Comparison of ENCODE assay signal across 5 cellular contexts in the genomic region with DNA sequence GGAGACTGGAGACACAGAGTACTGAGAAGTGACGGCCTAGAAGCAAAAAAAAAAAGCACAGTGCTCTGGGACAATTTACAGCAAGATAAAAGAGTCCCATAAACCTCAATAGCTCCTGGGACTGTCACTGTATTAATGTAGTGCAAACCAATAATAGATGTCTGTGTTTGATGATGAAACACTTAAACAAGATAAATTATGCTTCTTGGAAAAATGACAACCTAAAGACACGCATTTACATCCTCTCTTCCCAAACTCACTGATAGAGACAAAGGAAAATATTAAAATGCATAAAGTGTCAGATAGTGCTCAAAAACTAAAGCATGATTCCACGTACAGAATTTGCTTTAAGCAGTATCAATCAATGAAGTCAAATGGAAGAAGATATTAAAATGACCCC.
"Had no signal": no experiment of that assay in that cellular context is flagged by ENCODE, and none has a peak within 500 bp of the region (broad histone marks: within the 10 kb centered on the region; RNA-seq: fewer than 3 reads in every experiment).

No MANE protein-coding gene starts in this region.

- DNase-seq: IMR-90, KBM-7, KG1 had no signal

- H3K27ac ChIP-seq: HL-60 had no signal

- H3K4me3 ChIP-seq: K562 had no signal
